8 cellular contexts compared by ENCODE assay signal in the genomic region with DNA sequence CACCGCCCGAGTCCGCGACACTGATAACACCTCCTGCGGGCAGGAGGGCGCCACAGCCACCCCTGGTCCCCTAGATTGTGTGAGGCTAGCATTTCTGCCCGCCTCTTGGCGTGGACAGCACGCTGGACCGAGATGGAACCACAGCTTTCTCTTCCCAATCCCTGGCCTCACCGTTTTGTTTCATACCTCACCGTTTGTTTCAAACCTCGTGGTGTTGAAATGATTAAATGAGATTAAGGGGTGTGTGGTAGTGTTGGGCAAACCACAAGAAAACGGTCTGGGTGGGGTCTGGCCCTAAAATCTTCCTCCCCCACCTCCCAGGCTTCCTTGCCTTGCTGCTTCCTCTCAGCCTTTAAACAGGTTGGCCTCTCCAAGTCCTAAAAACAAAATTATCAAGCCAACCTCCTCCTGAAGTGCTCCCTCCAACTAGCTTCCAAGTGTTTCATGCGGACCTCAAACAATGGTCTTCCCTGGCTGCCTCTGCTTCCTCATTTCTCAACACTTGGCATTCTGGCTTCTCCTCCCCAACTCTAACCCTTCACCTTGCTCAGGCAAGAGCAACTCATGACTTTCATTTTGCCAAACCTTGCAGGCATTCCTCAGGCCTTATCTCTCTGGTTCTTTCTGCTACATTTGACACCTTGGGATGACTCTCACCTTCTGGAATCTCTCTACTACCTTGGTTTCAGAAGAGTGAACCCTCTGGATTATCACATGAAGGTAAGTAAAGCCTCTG. TPM values are rescaled to one million over a fixed set of nuclear protein-coding genes. Genes with fewer than 3 reads are reported as not detected.
DNase-seq lines count a peak whose midpoint lies in the region; ATAC-seq and TF ChIP-seq lines count a peak whose summit lies in the region.

No MANE protein-coding gene starts in this region.

- H3K4me1 ChIP-seq in iPS-15b (ENCODE audit: control insufficient read depth, insufficient read depth, low read length) (peaks cover 3% of the 10 kb centered on the region), thyroid gland (peaks cover 21 to 41% of the 10 kb centered on the region in 2 donors)

- H3K9me3 ChIP-seq in iPS-15b (ENCODE audit: control insufficient read depth, insufficient read depth, low read length) (no peaks in the 10 kb centered on the region), thyroid gland (no peaks in the 10 kb centered on the region)

- H3K27ac Mint-ChIP-seq in activated naive CD4-positive, alpha-beta T cell treated with anti-CD3 and anti-CD28 coated beads for 36 hours: peak overlapping the region; percentile 83
- peak overlapping the region; percentile 85 for H3K27ac Mint-ChIP-seq in activated CD4-positive, alpha-beta memory T cell treated with anti-CD3 and anti-CD28 coated beads for 36 hours

- intact Hi-C loops in activated naive CD4-positive, alpha-beta T cell treated with anti-CD3 and anti-CD28 coated beads for 36 hours (cut with micrococcal nuclease): loop anchor here (5.0 kb wide), 1 partner anchor 1054 kb away; a partner anchor contains a TSS
- intact Hi-C loops in activated CD4-positive, alpha-beta memory T cell treated with anti-CD3 and anti-CD28 coated beads for 36 hours (cut with micrococcal nuclease): loop anchor here (5.0 kb wide), 1 partner anchor 199 kb away; a partner anchor contains a TSS
- intact Hi-C loops in thyroid gland (cut with DNase I): no loop called here

- CTCF ChIA-PET in activated naive CD4-positive, alpha-beta T cell treated with anti-CD3 and anti-CD28 coated beads for 36 hours (lab: Charles Lee): no interaction called here
- CTCF ChIA-PET in activated CD4-positive, alpha-beta memory T cell treated with anti-CD3 and anti-CD28 coated beads for 36 hours (lab: Charles Lee): interaction anchor here (1.1 to 1.9 kb wide), 3 partner anchors 10 to 106 kb away, joined by 3 to 7 read pairs (median 3); no protein-coding TSS in a partner anchor

- H3K27me3 ChIP-seq in iPS-15b (ENCODE audit: control insufficient read depth, insufficient read depth, low read length) (peaks cover 5% of the 10 kb centered on the region), thyroid gland (no peaks in the 10 kb centered on the region)

- H3K9me3 Mint-ChIP-seq in activated naive CD4-positive, alpha-beta T cell treated with anti-CD3 and anti-CD28 coated beads for 36 hours: no peaks in the 10 kb centered on the region
- no peaks in the 10 kb centered on the region for H3K9me3 Mint-ChIP-seq in activated CD4-positive, alpha-beta memory T cell treated with anti-CD3 and anti-CD28 coated beads for 36 hours

- no peak for TF ChIP-seq CTCF in thyroid gland (IDR thresholded peaks at IDR 0.05)

- H3K36me3 Mint-ChIP-seq in activated naive CD4-positive, alpha-beta T cell treated with anti-CD3 and anti-CD28 coated beads for 36 hours (ENCODE audit: low read depth): peaks cover 18% of the 10 kb centered on the region
- H3K36me3 Mint-ChIP-seq in activated CD4-positive, alpha-beta memory T cell treated with anti-CD3 and anti-CD28 coated beads for 36 hours: peaks cover 22% of the 10 kb centered on the region

- H3K4me1 Mint-ChIP-seq in activated naive CD4-positive, alpha-beta T cell treated with anti-CD3 and anti-CD28 coated beads for 36 hours (ENCODE audit: low read depth): peaks cover 44% of the 10 kb centered on the region
- peaks cover 45% of the 10 kb centered on the region for H3K4me1 Mint-ChIP-seq in activated CD4-positive, alpha-beta memory T cell treated with anti-CD3 and anti-CD28 coated beads for 36 hours (ENCODE audit: low read depth)

- peak overlapping the region; percentile 54 for H3K4me3 ChIP-seq in iPS-15b (ENCODE audit: low read depth, low read length)
- peak overlapping the region in 1 of 3 donors; percentile 69 for H3K4me3 ChIP-seq in thyroid gland (replicated peaks in 1 of 3)

- no peak for TF ChIP-seq POLR2A in thyroid gland (IDR thresholded peaks at IDR 0.05)

- peak overlapping the region; percentile 84 for H3K4me3 Mint-ChIP-seq in activated naive CD4-positive, alpha-beta T cell treated with anti-CD3 and anti-CD28 coated beads for 36 hours
- peak overlapping the region; percentile 85 for H3K4me3 Mint-ChIP-seq in activated CD4-positive, alpha-beta memory T cell treated with anti-CD3 and anti-CD28 coated beads for 36 hours

- no peaks in the 10 kb centered on the region for H3K27me3 Mint-ChIP-seq in activated naive CD4-positive, alpha-beta T cell treated with anti-CD3 and anti-CD28 coated beads for 36 hours (ENCODE audit: low read depth)
- no peaks in the 10 kb centered on the region for H3K27me3 Mint-ChIP-seq in activated CD4-positive, alpha-beta memory T cell treated with anti-CD3 and anti-CD28 coated beads for 36 hours

- POLR2A ChIA-PET in activated CD4-positive, alpha-beta memory T cell treated with anti-CD3 and anti-CD28 coated beads for 36 hours (lab: Charles Lee): interaction anchor here (1.0 to 1.3 kb wide), 3 partner anchors 10 to 96 kb away, joined by 3 to 5 read pairs (median 4); no protein-coding TSS in a partner anchor

- H3K27ac ChIP-seq in thyroid gland: peak overlapping the region in 2 of 3 donors; percentile 79 to 95

- 82 to 88% methylated on average over 11 to 15 of the region's 15 CpGs for WGBS in thyroid gland, 2 donors

- ATAC-seq in GM21515 (IDR thresholded peaks at IDR 0.05; ENCODE audit: unreplicated experiment): no peak

- H3K9ac ChIP-seq in iPS-15b (ENCODE audit: low read depth, low read length): peak overlapping the region; percentile 12

- H3K36me3 ChIP-seq in iPS-15b (ENCODE audit: control insufficient read depth, insufficient read depth, low read length): no peaks in the 10 kb centered on the region
- H3K36me3 ChIP-seq in thyroid gland: no peaks in the 10 kb centered on the region

- no peak for DNase-seq in activated naive CD4-positive, alpha-beta T cell treated with anti-CD3 and anti-CD28 coated beads for 36 hours
- no peak for DNase-seq in activated naive CD4-positive, alpha-beta T cell treated with anti-CD3 and anti-CD28 coated beads, Interleukin-2, amount 50 U/mL, for 16 hours
- DNase-seq in activated CD4-positive, alpha-beta memory T cell treated with anti-CD3 and anti-CD28 coated beads for 36 hours: no peak
- DNase-seq in thyroid gland (no peak), COR-L47 (lab: John Stamatoyannopoulos, UW) (no peak), COLO668 (lab: John Stamatoyannopoulos, UW; ENCODE audit: unreplicated experiment) (no peak)

RNA-seq across cellular contexts. Expression of a gene that starts 1.4 kb away (rescaled TPM):
- 10 to 100 TPM; 88.4 to 92.3 TPM for total RNA-seq in activated naive CD4-positive, alpha-beta T cell treated with anti-CD3 and anti-CD28 coated beads for 36 hours
- 100 to 1,000 TPM; 136 to 145 TPM for total RNA-seq in activated CD4-positive, alpha-beta memory T cell treated with anti-CD3 and anti-CD28 coated beads for 36 hours
- total RNA-seq in thyroid gland: 100 to 1,000 TPM; 262 to 426 (median 341) TPM
